ENCODE assay signal across 24 cellular contexts in genomic region chr16:9521749-9522370, GRCh38.
A peak's percentile ranks its signal among the peaks of the same experiment; 100 is the strongest.
DNase-seq lines count a peak whose midpoint lies in the region; ATAC-seq and TF ChIP-seq lines count a peak whose summit lies in the region.
"Had no signal": no experiment of that assay in that cellular context is flagged by ENCODE, and none has a peak within 500 bp of the region (broad histone marks: within the 10 kb centered on the region; RNA-seq: fewer than 3 reads in every experiment).

No MANE protein-coding gene starts in this region.

- no TSS peak for BruUV-seq in OCI-LY7 (replicated peaks; lab: Mats Ljungman, UMichigan)

- TF ChIP-seq POLR2A in gastroesophageal sphincter (IDR thresholded peaks at IDR 0.05): no peak

- 40% methylated on average over 7 of the region's 7 CpGs for WGBS in smooth muscle cell (ENCODE audit: low lambda C conversion rate)
- 58% methylated on average over 1 to 3 of the region's 7 CpGs for WGBS in gastroesophageal sphincter (ENCODE audit: low coverage in 1 of 2), 2 donors

- ATAC-seq in WTC11 (no peak), GM21360 (IDR thresholded peaks at IDR 0.05; ENCODE audit: unreplicated experiment) (no peak), gastroesophageal sphincter (no peak)
- ATAC-seq: activated CD8-positive, alpha-beta T cell treated with anti-CD3 and anti-CD28 coated beads for 36 hours; natural killer cell treated with Interleukin-12 subunit alpha and Interleukin-12 subunit beta and Interleukin-15 and Interleukin-18, amount 100 ng/mL, for 72 hours; upper lobe of right lung had no signal

- H3K27ac ChIP-seq in HUES48 (ENCODE audit: low read depth, low read length) (peak overlapping the region; percentile 21), smooth muscle cell (ENCODE audit: low read depth) (peak overlapping the region; percentile 27), OCI-LY7 (ENCODE audit: low read depth, low read length, poor library complexity, severe bottlenecking) (no peak overlapping the region), gastroesophageal sphincter (no peak overlapping the region)
- H3K27ac ChIP-seq: esophagus muscularis mucosa, pancreas, right atrium auricular region, spleen, upper lobe of right lung had no signal

- CTCF ChIA-PET in WTC11 (lab: Charles Lee): interaction anchor here (1.3 to 1.6 kb wide), 2 partner anchors 126 to 263 kb away, joined by 4 read pairs; no protein-coding TSS in a partner anchor
- CTCF ChIA-PET in OCI-LY7 (lab: Charles Lee; ENCODE audit: unreplicated experiment): no interaction called here

- H3F3A ChIP-seq in smooth muscle cell (ENCODE audit: low read depth): peaks cover 5% of the 10 kb centered on the region

- TF ChIP-seq CTCF in WTC11 (IDR thresholded peaks at IDR 0.05) (no peak), smooth muscle cell (IDR thresholded peaks at IDR 0.05; ENCODE audit: borderline replicate concordance, insufficient read depth, poor library complexity, severe bottlenecking) (no peak), OCI-LY7 (conservative IDR thresholded peaks at IDR 0.05; ENCODE audit: low read length) (no peak), gastroesophageal sphincter (IDR thresholded peaks at IDR 0.05) (no peak)

- H3K4me1 ChIP-seq in HUES48 (ENCODE audit: control insufficient read depth, insufficient read depth, low read length): peaks cover 4% of the 10 kb centered on the region; the same call in 1 of the 2 replicates
- H3K4me1 ChIP-seq in smooth muscle cell (ENCODE audit: low read depth): no peaks in the 10 kb centered on the region
- H3K4me1 ChIP-seq in OCI-LY7 (ENCODE audit: insufficient read depth, low read length, poor library complexity, severe bottlenecking): no peaks in the 10 kb centered on the region
- peaks cover 0 to 17% (median 0%) of the 10 kb centered on the region in 3 donors for H3K4me1 ChIP-seq in gastroesophageal sphincter
- H3K4me1 ChIP-seq: spleen, upper lobe of right lung had no signal

- H3K4me2 ChIP-seq in smooth muscle cell (no peak overlapping the region), OCI-LY7 (ENCODE audit: low read length) (no peak overlapping the region)

- no peaks in the 10 kb centered on the region for H3K9me3 ChIP-seq in HUES48 (ENCODE audit: control insufficient read depth, insufficient read depth, low read length)
- H3K9me3 ChIP-seq in smooth muscle cell (replicated peaks; ENCODE audit: low read depth): no peaks in the 10 kb centered on the region
- H3K9me3 ChIP-seq in OCI-LY7 (ENCODE audit: low read length): no peaks in the 10 kb centered on the region
- H3K9me3 ChIP-seq in gastroesophageal sphincter: no peaks in the 10 kb centered on the region
- H3K9me3 ChIP-seq: esophagus muscularis mucosa, pancreas, right atrium auricular region, upper lobe of right lung had no signal

- H3K36me3 ChIP-seq in HUES48 (ENCODE audit: control insufficient read depth, insufficient read depth, low read length): no peaks in the 10 kb centered on the region
- H3K36me3 ChIP-seq in smooth muscle cell (ENCODE audit: low read depth): no peaks in the 10 kb centered on the region
- H3K36me3 ChIP-seq in OCI-LY7 (ENCODE audit: insufficient read depth, low read length): no peaks in the 10 kb centered on the region
- no peaks in the 10 kb centered on the region for H3K36me3 ChIP-seq in gastroesophageal sphincter
- H3K36me3 ChIP-seq: esophagus muscularis mucosa, pancreas, right atrium auricular region, spleen, upper lobe of right lung had no signal

- no peak overlapping the region for H3K4me3 ChIP-seq in HUES48 (ENCODE audit: low read depth, low read length)
- H3K4me3 ChIP-seq in smooth muscle cell: no peak overlapping the region
- no peak overlapping the region for H3K4me3 ChIP-seq in OCI-LY7 (ENCODE audit: low read depth, low read length, poor library complexity, severe bottlenecking)
- no peak overlapping the region for H3K4me3 ChIP-seq in gastroesophageal sphincter
- H3K4me3 ChIP-seq: esophagus muscularis mucosa, pancreas, right atrium auricular region, spleen, upper lobe of right lung had no signal

- H2AFZ ChIP-seq in smooth muscle cell (ENCODE audit: low read depth) (peak overlapping the region; percentile 3), OCI-LY7 (ENCODE audit: low read length) (no peak overlapping the region)

- H3K36me3 Mint-ChIP-seq in WTC11: no peaks in the 10 kb centered on the region
- H3K36me3 Mint-ChIP-seq: activated naive CD8-positive, alpha-beta T cell treated with anti-CD3 and anti-CD28 coated beads, Interleukin-2, amount 10 ng/mL, durations not matched to agents 7 days and 5 days; natural killer cell treated with Interleukin-12 subunit alpha and Interleukin-12 subunit beta and Interleukin-15 and Interleukin-18, amount 100 ng/mL, for 72 hours had no signal

- intact Hi-C loops in OCI-LY7 (cut with micrococcal nuclease; ENCODE audit: unreplicated experiment): no loop called here

- no peaks in the 10 kb centered on the region for H3K9me3 Mint-ChIP-seq in WTC11
- H3K9me3 Mint-ChIP-seq: activated CD8-positive, alpha-beta T cell treated with anti-CD3 and anti-CD28 coated beads for 36 hours had no signal

- H3K9ac ChIP-seq in HUES48 (ENCODE audit: low read depth, low read length) (no peak overlapping the region), smooth muscle cell (ENCODE audit: low read depth) (no peak overlapping the region)

- H3K27me3 ChIP-seq in HUES48 (ENCODE audit: control insufficient read depth, insufficient read depth, low read length) (no peaks in the 10 kb centered on the region; the same call in 1 of the 2 replicates), smooth muscle cell (ENCODE audit: low read depth) (no peaks in the 10 kb centered on the region), gastroesophageal sphincter (peaks cover 3% of the 10 kb centered on the region)
- H3K27me3 ChIP-seq: pancreas, right atrium auricular region, spleen, upper lobe of right lung had no signal

- TF ChIP-seq EP300 in gastroesophageal sphincter (IDR thresholded peaks at IDR 0.05): no peak

- peaks cover 17% of the 10 kb centered on the region for H3K27me3 Mint-ChIP-seq in WTC11 (ENCODE audit: low read depth)
- H3K27me3 Mint-ChIP-seq: activated CD8-positive, alpha-beta T cell treated with anti-CD3 and anti-CD28 coated beads for 36 hours; activated naive CD8-positive, alpha-beta T cell treated with anti-CD3 and anti-CD28 coated beads, Interleukin-2, amount 10 ng/mL, durations not matched to agents 7 days and 5 days had no signal

- H3K79me2 ChIP-seq in smooth muscle cell (ENCODE audit: low read depth) (no peaks in the 10 kb centered on the region), OCI-LY7 (ENCODE audit: insufficient read depth, low read depth, low read length) (no peaks in the 10 kb centered on the region)

- H3K9me2 ChIP-seq in OCI-LY7 (ENCODE audit: insufficient read depth, low read length): no peaks in the 10 kb centered on the region

- DNase-seq in WTC11 (ENCODE audit: low spot score) (no peak), kidney tubule cell (ENCODE audit: low spot score) (peak; percentile 21), smooth muscle cell (lab: John Stamatoyannopoulos, UW; ENCODE audit: unreplicated experiment) (no peak), OCI-LY7 (ENCODE audit: low spot score) (no peak)
- DNase-seq: activated CD4-positive, alpha-beta T cell treated with anti-CD3 and anti-CD28 coated beads for 1 hour; activated CD8-positive, alpha-beta T cell treated with anti-CD3 and anti-CD28 coated beads for 36 hours; activated naive CD8-positive, alpha-beta T cell treated with anti-CD3 and anti-CD28 coated beads, Interleukin-2, amount 10 ng/mL, durations not matched to agents 7 days and 5 days; C1 segment of cervical spinal cord; central memory CD4-positive, alpha-beta T cell; hypothalamus; Kasumi-1; NCI-H1694; NCI-H2171 treated with DMSO at 0.1 percent for 48 hours; pancreas; spleen; stimulated activated CD4-positive, alpha-beta T cell treated with anti-CD3 and anti-CD28 coated beads, Interleukin-2, amount 100 ng/mL, for 48 hours; upper lobe of right lung had no signal

- H3K4me3 Mint-ChIP-seq in WTC11: no peak overlapping the region
- H3K4me3 Mint-ChIP-seq: activated CD8-positive, alpha-beta T cell treated with anti-CD3 and anti-CD28 coated beads for 36 hours; activated naive CD8-positive, alpha-beta T cell treated with anti-CD3 and anti-CD28 coated beads, Interleukin-2, amount 10 ng/mL, durations not matched to agents 7 days and 5 days; natural killer cell treated with Interleukin-12 subunit alpha and Interleukin-12 subunit beta and Interleukin-15 and Interleukin-18, amount 100 ng/mL, for 72 hours; T-helper 1 cell treated with Interleukin-12 subunit alpha and Interleukin-12 subunit beta and Interleukin-4 antibody, amounts not matched to agents 30 μg/mL and 1 μg/mL, for 36 hours had no signal

- POLR2A ChIA-PET in WTC11 (lab: Charles Lee): no interaction called here
- POLR2A ChIA-PET in OCI-LY7 (lab: Charles Lee): interaction anchor here (0.6 kb wide), 1 partner anchor 61 kb away, joined by 3 read pairs; no protein-coding TSS in a partner anchor

- H3K27ac Mint-ChIP-seq in WTC11: 0 out of 2 replicates have a peak overlapping the region, but pooled peaks have one; percentile 32
- H3K27ac Mint-ChIP-seq: activated CD8-positive, alpha-beta T cell treated with anti-CD3 and anti-CD28 coated beads for 36 hours; activated naive CD8-positive, alpha-beta T cell treated with anti-CD3 and anti-CD28 coated beads, Interleukin-2, amount 10 ng/mL, durations not matched to agents 7 days and 5 days; natural killer cell treated with Interleukin-12 subunit alpha and Interleukin-12 subunit beta and Interleukin-15 and Interleukin-18, amount 100 ng/mL, for 72 hours; T-helper 1 cell treated with Interleukin-12 subunit alpha and Interleukin-12 subunit beta and Interleukin-4 antibody, amounts not matched to agents 30 μg/mL and 1 μg/mL, for 36 hours had no signal

- no peaks in the 10 kb centered on the region for H4K20me1 ChIP-seq in smooth muscle cell (ENCODE audit: low read depth)
- H4K20me1 ChIP-seq in OCI-LY7 (ENCODE audit: insufficient read depth, low read length): no peaks in the 10 kb centered on the region

- peaks cover 48% of the 10 kb centered on the region for H3K4me1 Mint-ChIP-seq in WTC11
- H3K4me1 Mint-ChIP-seq: activated naive CD8-positive, alpha-beta T cell treated with anti-CD3 and anti-CD28 coated beads, Interleukin-2, amount 10 ng/mL, durations not matched to agents 7 days and 5 days had no signal

TF ChIP-seq in WTC11, 78 proteins besides CTCF, POLR2A, EP300 and RAD21 (continues in another document):
- TF ChIP-seq ZSCAN18 (CRISPR knock-in tag; IDR thresholded peaks at IDR 0.05): no peak

Comparison
In these comparisons a context has a peak if more than half of its experiments do, and no peak if none do; other contexts are left out.
1. H3K27ac ChIP-seq: peak in HUES48 (single experiment) and smooth muscle cell (single experiment); none in OCI-LY7 (single experiment) and gastroesophageal sphincter (0 of 4).